8 cellular contexts compared by ENCODE assay signal in genomic region chr4:47463235-47463956, GRCh38. TPM values are rescaled to one million over a fixed set of nuclear protein-coding genes. Genes with fewer than 3 reads are reported as not detected.
DNase-seq lines count a peak whose midpoint lies in the region; ATAC-seq and TF ChIP-seq lines count a peak whose summit lies in the region.

Gene COMMD8, minus strand, starts transcription at chr4:47463702. Its CDS starts 51 bp downstream, at chr4:47463651.

- no peaks in the 10 kb centered on the region for H3K9me3 Mint-ChIP-seq in progenitor cell of endocrine pancreas (ENCODE audit: low read depth)

- intact Hi-C loops in left ventricle myocardium inferior (cut with micrococcal nuclease), result loop anchor here (10.0 kb wide), 1 partner anchor 101 kb away; no protein-coding TSS in a partner anchor

- H3K4me3 ChIP-seq in left ventricle myocardium inferior, result peak within 1 kb of the TSS; percentile 79

- peaks cover 28% of the 10 kb centered on the region for H3K4me1 ChIP-seq in left ventricle myocardium inferior

- H3K9me3 ChIP-seq in T-helper 17 cell (ENCODE audit: control insufficient read depth, low read length, poor library complexity, severe bottlenecking) (no peaks in the 10 kb centered on the region), left ventricle myocardium inferior (replicated peaks) (no peaks in the 10 kb centered on the region)

- peak within 1 kb of the TSS; percentile 91 for H3K4me3 Mint-ChIP-seq in T-helper 17 cell
- peak within 1 kb of the TSS; percentile 88 for H3K4me3 Mint-ChIP-seq in progenitor cell of endocrine pancreas (ENCODE audit: low read depth)

- H3K27ac ChIP-seq in angular gyrus (ENCODE audit: low read depth, low read length) (peak within 1 kb of the TSS; percentile 77), left ventricle myocardium inferior (replicated peaks) (peak within 1 kb of the TSS; percentile 90)

- H3K36me3 Mint-ChIP-seq in T-helper 17 cell (ENCODE audit: low read depth), result no peaks in the 10 kb centered on the region
- peaks cover 12% of the 10 kb centered on the region for H3K36me3 Mint-ChIP-seq in progenitor cell of endocrine pancreas (ENCODE audit: insufficient read depth)

- peaks cover 5% of the 10 kb centered on the region for H3K36me3 ChIP-seq in left ventricle myocardium inferior

- H3K27me3 ChIP-seq in left ventricle myocardium inferior (ENCODE audit: low read depth), result no peaks in the 10 kb centered on the region

- H3K27ac Mint-ChIP-seq in T-helper 17 cell, result peak within 1 kb of the TSS; percentile 91
- H3K27ac Mint-ChIP-seq in progenitor cell of endocrine pancreas, result peak within 1 kb of the TSS; percentile 90

- TF ChIP-seq CTCF in left ventricle myocardium inferior (IDR thresholded peaks at IDR 0.05; ENCODE audit: borderline replicate concordance) (peak; percentile 56), progenitor cell of endocrine pancreas (IDR thresholded peaks at IDR 0.05; ENCODE audit: unreplicated experiment) (peak; percentile 59)

- no peaks in the 10 kb centered on the region for H3K27me3 Mint-ChIP-seq in T-helper 17 cell
- H3K27me3 Mint-ChIP-seq in progenitor cell of endocrine pancreas, result no peaks in the 10 kb centered on the region

- ATAC-seq in GM18498 (IDR thresholded peaks at IDR 0.05; ENCODE audit: unreplicated experiment) (peak; percentile 94), HG02938 (IDR thresholded peaks at IDR 0.05; ENCODE audit: unreplicated experiment) (peak; percentile 85), T-helper 17 cell (peak; percentile 90)

- DNase-seq in NCI-H1694 treated with DMSO at 0.1 percent for 48 hours (lab: John Stamatoyannopoulos, UW), result peak; percentile 73
- DNase-seq in T-helper 17 cell, result peak; percentile 92 to 97 (median 95)
- peak; percentile 97 for DNase-seq in left ventricle myocardium inferior
- DNase-seq in progenitor cell of endocrine pancreas (ENCODE audit: low spot score, unreplicated experiment), result peak; percentile 95
- peak; percentile 97 for DNase-seq in ureter (ENCODE audit: low spot score)

- peaks cover 32% of the 10 kb centered on the region for H3K4me1 Mint-ChIP-seq in T-helper 17 cell
- peaks cover 39% of the 10 kb centered on the region for H3K4me1 Mint-ChIP-seq in progenitor cell of endocrine pancreas (ENCODE audit: low read depth)

RNA-seq across cellular contexts. Expression of gene COMMD8, which starts in this region (rescaled TPM):
- total RNA-seq in T-helper 17 cell (10 to 100 TPM in 1 of 2 donors, 1 to 10 TPM in 1; 9.9 to 10.1 TPM), left ventricle myocardium inferior (20.8 TPM), progenitor cell of endocrine pancreas (19.8 and 20.8 TPM in 2 replicates), ureter (12.4 TPM)

Comparison
In these comparisons a context has a peak if more than half of its experiments do, and no peak if none do; other contexts are left out.
1. Peak in every context shown above with its lines: DNase-seq, ATAC-seq, H3K4me3 ChIP-seq and H3K27ac ChIP-seq.